In the genomic region with DNA sequence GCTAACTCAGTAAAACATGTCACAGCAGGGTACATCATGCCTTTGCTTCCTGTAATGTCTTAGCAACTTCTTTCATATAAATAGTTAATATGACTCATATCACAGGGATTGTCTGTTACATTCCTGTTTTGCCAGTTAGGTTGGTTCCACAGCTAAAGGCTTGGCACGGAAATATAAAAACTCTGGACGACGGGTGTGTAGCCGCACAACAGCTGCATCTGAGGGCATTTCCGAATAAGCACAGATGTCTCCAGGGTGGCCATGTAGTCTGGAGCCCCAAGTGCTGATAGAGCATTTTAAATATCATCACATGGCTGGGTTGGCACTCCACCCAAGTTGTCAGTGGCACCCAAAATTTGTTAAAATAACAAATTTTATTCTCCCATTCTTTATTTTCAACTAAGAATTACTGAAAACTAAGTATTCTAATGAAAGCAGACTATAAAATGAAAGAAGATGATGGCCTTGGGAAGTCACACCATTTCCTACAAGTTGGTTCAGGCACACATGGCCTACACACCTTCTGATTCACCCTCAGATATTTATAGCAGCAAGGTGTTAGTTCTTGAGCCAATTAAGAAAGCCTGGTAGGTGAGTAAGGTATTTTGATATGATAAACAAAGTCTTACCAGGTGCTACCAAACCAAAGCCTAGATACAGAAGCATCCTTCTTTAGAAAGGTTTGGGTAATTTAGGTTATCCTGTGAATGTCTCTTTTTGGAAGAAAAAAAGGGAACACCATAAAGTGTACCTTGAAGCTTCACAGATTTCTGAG, we compare ENCODE assay signal across 8 cellular contexts.
DNase-seq lines count a peak whose midpoint lies in the region; ATAC-seq and TF ChIP-seq lines count a peak whose summit lies in the region.

No MANE protein-coding gene starts in this region.

- no peaks in the 10 kb centered on the region for H3K27me3 Mint-ChIP-seq in CD8-positive, alpha-beta T cell (ENCODE audit: low read depth)
- no peaks in the 10 kb centered on the region for H3K27me3 Mint-ChIP-seq in MCF 10A (ENCODE audit: insufficient read depth, unreplicated experiment)

- no peak overlapping the region for H3K4me3 Mint-ChIP-seq in CD8-positive, alpha-beta T cell
- H3K4me3 Mint-ChIP-seq in MCF 10A (ENCODE audit: unreplicated experiment) = peak overlapping the region; percentile 39

- DNase-seq in CD8-positive, alpha-beta T cell = no peak
- DNase-seq in MG63 = peak; percentile 84
- peak; percentile 87 for DNase-seq in MCF 10A (ENCODE audit: unreplicated experiment)
- peak in 2 of 3 donors; percentile 39 to 68 for DNase-seq in mucosa of descending colon
- DNase-seq in HAP-1 (ENCODE audit: low spot score in 2 of 2) = no peak
- DNase-seq in NCI-H187 (lab: John Stamatoyannopoulos, UW) = no peak
- no peak for DNase-seq in NCI-H1694 (lab: John Stamatoyannopoulos, UW)

- H3K27ac Mint-ChIP-seq in CD8-positive, alpha-beta T cell = peak overlapping the region; percentile 91
- H3K27ac Mint-ChIP-seq in MCF 10A (ENCODE audit: low read depth, unreplicated experiment) = peak overlapping the region; percentile 85

- H3K4me3 ChIP-seq in CD8-positive, alpha-beta T cell (ENCODE audit: low read depth, low read length) = no peak overlapping the region
- H3K4me3 ChIP-seq in MG63 (no peak overlapping the region), mucosa of descending colon (no peak overlapping the region), HAP-1 (no peak overlapping the region)

- no peak for TF ChIP-seq CTCF in CD8-positive, alpha-beta T cell (IDR thresholded peaks at IDR 0.05)
- no peak for TF ChIP-seq CTCF in MCF 10A (IDR thresholded peaks at IDR 0.05; ENCODE audit: unreplicated experiment)
- no peak for TF ChIP-seq CTCF in mucosa of descending colon (IDR thresholded peaks at IDR 0.05)

- in situ Hi-C loops in HAP-1 (cut with MboI; ENCODE audit: low sequenced_read_pairs) = no loop called here

- POLR2A ChIA-PET in CD8-positive, alpha-beta T cell (lab: Charles Lee) = interaction anchor here (0.5 to 3.1 kb wide), 10 partner anchors 13 to 699 kb away, joined by 3 to 11 read pairs (median 3); partner anchors contain the start of gene STK17B
- POLR2A ChIA-PET in MCF 10A (lab: Yijun Ruan, JAX) = interaction anchor here (0.6 to 5.3 kb wide), 15 partner anchors 9 to 612 kb away, joined by 3 to 60 read pairs (median 5); partner anchors contain the start of gene STK17B

- H3K4me1 ChIP-seq in CD8-positive, alpha-beta T cell (ENCODE audit: insufficient read depth, low read length) = peaks cover 85% of the 10 kb centered on the region
- H3K4me1 ChIP-seq in mucosa of descending colon (ENCODE audit: low read depth) = peaks cover 14% of the 10 kb centered on the region
- no peaks in the 10 kb centered on the region for H3K4me1 ChIP-seq in HAP-1

- no peaks in the 10 kb centered on the region for H3K9me3 ChIP-seq in CD8-positive, alpha-beta T cell (ENCODE audit: low read length)
- H3K9me3 ChIP-seq in MG63 (no peaks in the 10 kb centered on the region), mucosa of descending colon (no peaks in the 10 kb centered on the region), HAP-1 (no peaks in the 10 kb centered on the region)

- peaks cover 86% of the 10 kb centered on the region for H3K4me1 Mint-ChIP-seq in CD8-positive, alpha-beta T cell (ENCODE audit: low read depth)
- H3K4me1 Mint-ChIP-seq in MCF 10A (ENCODE audit: insufficient read depth, unreplicated experiment) = peaks cover 27% of the 10 kb centered on the region

- ATAC-seq in CD8-positive, alpha-beta T cell = no peak
- ATAC-seq in GM21528 (IDR thresholded peaks at IDR 0.05; ENCODE audit: low FRiP score, unreplicated experiment) = peak; percentile 17
- ATAC-seq in mucosa of descending colon = peak; percentile 84

- no peaks in the 10 kb centered on the region for H3K27me3 ChIP-seq in CD8-positive, alpha-beta T cell (ENCODE audit: insufficient read depth, low read length)
- H3K27me3 ChIP-seq in MG63 = no peaks in the 10 kb centered on the region
- H3K27me3 ChIP-seq in HAP-1 (ENCODE audit: low read depth) = no peaks in the 10 kb centered on the region

- H3K9me3 Mint-ChIP-seq in CD8-positive, alpha-beta T cell = no peaks in the 10 kb centered on the region
- H3K9me3 Mint-ChIP-seq in MCF 10A (ENCODE audit: unreplicated experiment) = no peaks in the 10 kb centered on the region

- intact Hi-C loops in CD8-positive, alpha-beta T cell (cut with DNase I, micrococcal nuclease) = loop anchor here (1.0 to 5.0 kb wide), 2 partner anchors 22 to 39 kb away; no protein-coding TSS in a partner anchor
- intact Hi-C loops in MCF 10A (cut with micrococcal nuclease) = loop anchor here (2.0 kb wide), 1 partner anchor 64 kb away; no protein-coding TSS in a partner anchor
- intact Hi-C loops in mucosa of descending colon (cut with DNase I, micrococcal nuclease) = no loop called here

- peak overlapping the region; percentile 31 for H3K27ac ChIP-seq in CD8-positive, alpha-beta T cell (ENCODE audit: low read depth, low read length)

- CTCF ChIA-PET in CD8-positive, alpha-beta T cell (lab: Charles Lee) = interaction anchor here (0.8 to 5.0 kb wide), 11 partner anchors 10 to 75 kb away, joined by 3 to 32 read pairs (median 5); no protein-coding TSS in a partner anchor
- CTCF ChIA-PET in MCF 10A (lab: Yijun Ruan, JAX) = interaction anchor here (0.6 to 3.3 kb wide), 13 partner anchors 13 to 170 kb away, joined by 3 to 8 read pairs (median 3); no protein-coding TSS in a partner anchor

- H3K36me3 Mint-ChIP-seq in CD8-positive, alpha-beta T cell = no peaks in the 10 kb centered on the region
- no peaks in the 10 kb centered on the region for H3K36me3 Mint-ChIP-seq in MCF 10A (ENCODE audit: insufficient read depth, unreplicated experiment)

- TSS peak; percentile 94 for BruUV-seq in MCF 10A (replicated peaks; lab: Mats Ljungman, UMichigan)

- no peaks in the 10 kb centered on the region for H3K36me3 ChIP-seq in CD8-positive, alpha-beta T cell (ENCODE audit: insufficient read depth, low read length)
- H3K36me3 ChIP-seq in MG63 = 0 out of 2 replicates have a peak, but pooled peaks cover 3% of the 10 kb centered on the region
- no peaks in the 10 kb centered on the region for H3K36me3 ChIP-seq in mucosa of descending colon (ENCODE audit: low read depth)
- no peaks in the 10 kb centered on the region for H3K36me3 ChIP-seq in HAP-1 (replicated peaks)

Comparison
In these comparisons a context has a peak if more than half of its experiments do, and no peak if none do; other contexts are left out.
1. DNase-seq: peak in MG63 (single experiment), MCF 10A (single experiment) and mucosa of descending colon (2 of 3); none in CD8-positive, alpha-beta T cell (0 of 7), HAP-1 (0 of 2), NCI-H187 (0 of 2) and NCI-H1694 (single experiment).
2. intact Hi-C loops: an anchor here in CD8-positive, alpha-beta T cell (1.0 to 5.0 kb wide) and MCF 10A (2.0 kb wide); none called in mucosa of descending colon.